ENCODE assay signal across 1 cellular context in the genomic region with DNA sequence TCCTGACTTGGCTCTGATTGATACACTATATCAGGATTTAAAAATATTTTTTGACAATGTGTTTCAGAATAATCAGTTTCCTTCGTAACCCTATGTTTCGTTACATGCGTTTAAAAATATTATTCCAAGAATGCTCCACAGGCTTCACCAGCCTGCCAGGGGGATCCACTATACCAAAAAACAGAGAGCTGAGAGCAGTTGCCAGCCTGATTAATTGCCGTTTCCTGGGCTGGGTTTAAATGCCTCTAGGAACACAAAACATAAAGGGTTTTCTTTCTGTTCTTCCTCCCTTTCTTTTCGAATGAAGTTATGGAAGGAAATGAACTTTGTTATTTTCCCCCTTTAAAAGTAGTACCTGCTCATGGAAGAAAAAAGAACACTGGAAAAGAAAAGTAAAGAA.
TF ChIP-seq lines count a peak whose summit lies in the region.

No MANE protein-coding gene starts in this region.

TF ChIP-seq in GM23338, 12 proteins besides CTCF, POLR2A, EP300 and RAD21 (continued from another document):
- TF ChIP-seq, protein P1, sequence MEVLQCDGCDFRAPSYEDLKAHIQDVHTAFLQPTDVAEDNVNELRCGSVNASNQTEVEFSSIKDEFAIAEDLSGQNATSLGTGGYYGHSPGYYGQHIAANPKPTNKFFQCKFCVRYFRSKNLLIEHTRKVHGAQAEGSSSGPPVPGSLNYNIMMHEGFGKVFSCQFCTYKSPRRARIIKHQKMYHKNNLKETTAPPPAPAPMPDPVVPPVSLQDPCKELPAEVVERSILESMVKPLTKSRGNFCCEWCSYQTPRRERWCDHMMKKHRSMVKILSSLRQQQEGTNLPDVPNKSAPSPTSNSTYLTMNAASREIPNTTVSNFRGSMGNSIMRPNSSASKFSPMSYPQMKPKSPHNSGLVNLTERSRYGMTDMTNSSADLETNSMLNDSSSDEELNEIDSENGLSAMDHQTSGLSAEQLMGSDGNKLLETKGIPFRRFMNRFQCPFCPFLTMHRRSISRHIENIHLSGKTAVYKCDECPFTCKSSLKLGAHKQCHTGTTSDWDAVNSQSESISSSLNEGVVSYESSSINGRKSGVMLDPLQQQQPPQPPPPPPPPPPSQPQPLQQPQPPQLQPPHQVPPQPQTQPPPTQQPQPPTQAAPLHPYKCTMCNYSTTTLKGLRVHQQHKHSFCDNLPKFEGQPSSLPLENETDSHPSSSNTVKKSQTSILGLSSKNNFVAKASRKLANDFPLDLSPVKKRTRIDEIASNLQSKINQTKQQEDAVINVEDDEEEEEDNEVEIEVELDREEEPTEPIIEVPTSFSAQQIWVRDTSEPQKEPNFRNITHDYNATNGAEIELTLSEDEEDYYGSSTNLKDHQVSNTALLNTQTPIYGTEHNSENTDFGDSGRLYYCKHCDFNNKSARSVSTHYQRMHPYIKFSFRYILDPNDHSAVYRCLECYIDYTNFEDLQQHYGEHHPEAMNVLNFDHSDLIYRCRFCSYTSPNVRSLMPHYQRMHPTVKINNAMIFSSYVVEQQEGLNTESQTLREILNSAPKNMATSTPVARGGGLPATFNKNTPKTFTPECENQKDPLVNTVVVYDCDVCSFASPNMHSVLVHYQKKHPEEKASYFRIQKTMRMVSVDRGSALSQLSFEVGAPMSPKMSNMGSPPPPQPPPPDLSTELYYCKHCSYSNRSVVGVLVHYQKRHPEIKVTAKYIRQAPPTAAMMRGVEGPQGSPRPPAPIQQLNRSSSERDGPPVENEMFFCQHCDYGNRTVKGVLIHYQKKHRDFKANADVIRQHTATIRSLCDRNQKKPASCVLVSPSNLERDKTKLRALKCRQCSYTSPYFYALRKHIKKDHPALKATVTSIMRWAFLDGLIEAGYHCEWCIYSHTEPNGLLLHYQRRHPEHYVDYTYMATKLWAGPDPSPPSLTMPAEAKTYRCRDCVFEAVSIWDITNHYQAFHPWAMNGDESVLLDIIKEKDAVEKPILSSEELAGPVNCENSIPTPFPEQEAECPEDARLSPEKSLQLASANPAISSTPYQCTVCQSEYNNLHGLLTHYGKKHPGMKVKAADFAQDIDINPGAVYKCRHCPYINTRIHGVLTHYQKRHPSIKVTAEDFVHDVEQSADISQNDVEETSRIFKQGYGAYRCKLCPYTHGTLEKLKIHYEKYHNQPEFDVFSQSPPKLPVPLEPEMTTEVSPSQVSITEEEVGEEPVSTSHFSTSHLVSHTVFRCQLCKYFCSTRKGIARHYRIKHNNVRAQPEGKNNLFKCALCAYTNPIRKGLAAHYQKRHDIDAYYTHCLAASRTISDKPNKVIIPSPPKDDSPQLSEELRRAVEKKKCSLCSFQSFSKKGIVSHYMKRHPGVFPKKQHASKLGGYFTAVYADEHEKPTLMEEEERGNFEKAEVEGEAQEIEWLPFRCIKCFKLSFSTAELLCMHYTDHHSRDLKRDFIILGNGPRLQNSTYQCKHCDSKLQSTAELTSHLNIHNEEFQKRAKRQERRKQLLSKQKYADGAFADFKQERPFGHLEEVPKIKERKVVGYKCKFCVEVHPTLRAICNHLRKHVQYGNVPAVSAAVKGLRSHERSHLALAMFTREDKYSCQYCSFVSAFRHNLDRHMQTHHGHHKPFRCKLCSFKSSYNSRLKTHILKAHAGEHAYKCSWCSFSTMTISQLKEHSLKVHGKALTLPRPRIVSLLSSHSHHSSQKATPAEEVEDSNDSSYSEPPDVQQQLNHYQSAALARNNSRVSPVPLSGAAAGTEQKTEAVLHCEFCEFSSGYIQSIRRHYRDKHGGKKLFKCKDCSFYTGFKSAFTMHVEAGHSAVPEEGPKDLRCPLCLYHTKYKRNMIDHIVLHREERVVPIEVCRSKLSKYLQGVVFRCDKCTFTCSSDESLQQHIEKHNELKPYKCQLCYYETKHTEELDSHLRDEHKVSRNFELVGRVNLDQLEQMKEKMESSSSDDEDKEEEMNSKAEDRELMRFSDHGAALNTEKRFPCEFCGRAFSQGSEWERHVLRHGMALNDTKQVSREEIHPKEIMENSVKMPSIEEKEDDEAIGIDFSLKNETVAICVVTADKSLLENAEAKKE (CRISPR knock-in tag; IDR thresholded peaks at IDR 0.05): no peak
- TF ChIP-seq, protein P2, sequence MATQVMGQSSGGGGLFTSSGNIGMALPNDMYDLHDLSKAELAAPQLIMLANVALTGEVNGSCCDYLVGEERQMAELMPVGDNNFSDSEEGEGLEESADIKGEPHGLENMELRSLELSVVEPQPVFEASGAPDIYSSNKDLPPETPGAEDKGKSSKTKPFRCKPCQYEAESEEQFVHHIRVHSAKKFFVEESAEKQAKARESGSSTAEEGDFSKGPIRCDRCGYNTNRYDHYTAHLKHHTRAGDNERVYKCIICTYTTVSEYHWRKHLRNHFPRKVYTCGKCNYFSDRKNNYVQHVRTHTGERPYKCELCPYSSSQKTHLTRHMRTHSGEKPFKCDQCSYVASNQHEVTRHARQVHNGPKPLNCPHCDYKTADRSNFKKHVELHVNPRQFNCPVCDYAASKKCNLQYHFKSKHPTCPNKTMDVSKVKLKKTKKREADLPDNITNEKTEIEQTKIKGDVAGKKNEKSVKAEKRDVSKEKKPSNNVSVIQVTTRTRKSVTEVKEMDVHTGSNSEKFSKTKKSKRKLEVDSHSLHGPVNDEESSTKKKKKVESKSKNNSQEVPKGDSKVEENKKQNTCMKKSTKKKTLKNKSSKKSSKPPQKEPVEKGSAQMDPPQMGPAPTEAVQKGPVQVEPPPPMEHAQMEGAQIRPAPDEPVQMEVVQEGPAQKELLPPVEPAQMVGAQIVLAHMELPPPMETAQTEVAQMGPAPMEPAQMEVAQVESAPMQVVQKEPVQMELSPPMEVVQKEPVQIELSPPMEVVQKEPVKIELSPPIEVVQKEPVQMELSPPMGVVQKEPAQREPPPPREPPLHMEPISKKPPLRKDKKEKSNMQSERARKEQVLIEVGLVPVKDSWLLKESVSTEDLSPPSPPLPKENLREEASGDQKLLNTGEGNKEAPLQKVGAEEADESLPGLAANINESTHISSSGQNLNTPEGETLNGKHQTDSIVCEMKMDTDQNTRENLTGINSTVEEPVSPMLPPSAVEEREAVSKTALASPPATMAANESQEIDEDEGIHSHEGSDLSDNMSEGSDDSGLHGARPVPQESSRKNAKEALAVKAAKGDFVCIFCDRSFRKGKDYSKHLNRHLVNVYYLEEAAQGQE (IDR thresholded peaks at IDR 0.05; ENCODE audit: unreplicated experiment): no peak
- TF ChIP-seq ETS1 (IDR thresholded peaks at IDR 0.05) (no peak), ZNF114 (CRISPR knock-in tag; IDR thresholded peaks at IDR 0.05) (no peak), CREB1 (CRISPR knock-in tag; IDR thresholded peaks at IDR 0.05; ENCODE audit: low read depth) (no peak), JUNB (IDR thresholded peaks at IDR 0.05; ENCODE audit: unreplicated experiment) (no peak)
